17 cellular contexts compared by ENCODE assay signal in genomic region chr12:97640826-97641225, GRCh38.
DNase-seq lines count a peak whose midpoint lies in the region; TF ChIP-seq lines count a peak whose summit lies in the region.
"Had no signal": no experiment of that assay in that cellular context is flagged by ENCODE, and none has a peak within 500 bp of the region (broad histone marks: within the 10 kb centered on the region; RNA-seq: fewer than 3 reads in every experiment).

No MANE protein-coding gene starts in this region.

- TF ChIP-seq CTCF in fibroblast of mammary gland (conservative IDR thresholded peaks at IDR 0.05; ENCODE audit: control insufficient read depth, insufficient read depth, low read depth, low read length), result no peak
- no peak for TF ChIP-seq CTCF in nephron progenitor cell (IDR thresholded peaks at IDR 0.05)

- H4K8ac ChIP-seq in mesenchymal stem cell (ENCODE audit: low read length), result no peak overlapping the region

- no peak overlapping the region for H2BK12ac ChIP-seq in mesenchymal stem cell (ENCODE audit: low read length in 2 of 2)

- H3K36me3 Mint-ChIP-seq in nephron progenitor cell (ENCODE audit: low read depth), result no peaks in the 10 kb centered on the region
- H3K36me3 Mint-ChIP-seq: CD8-positive, alpha-beta T cell had no signal

- H3K4ac ChIP-seq in mesenchymal stem cell (ENCODE audit: low read depth in 1 of 2, low read length in 2 of 2), result no peak overlapping the region

- H3K4me1 ChIP-seq in mesenchymal stem cell (ENCODE audit: control insufficient read depth, insufficient read depth, low read depth, low read length), result peaks cover 2% of the 10 kb centered on the region
- H3K4me1 ChIP-seq in effector memory CD4-positive, alpha-beta T cell (ENCODE audit: control insufficient read depth, insufficient read depth, low read length, poor library complexity, severe bottlenecking), result no peaks in the 10 kb centered on the region
- H3K4me1 ChIP-seq: BLaER1 treated with 17β-estradiol and CSF1 and Interleukin-3, amounts not matched to agents 10 nM and 100 nM had no signal

- H3K27ac ChIP-seq in mesenchymal stem cell (ENCODE audit: low read length, poor library complexity, severe bottlenecking), result no peak overlapping the region
- H3K27ac ChIP-seq in effector memory CD4-positive, alpha-beta T cell (ENCODE audit: insufficient read depth, low read length, poor library complexity, severe bottlenecking), result no peak overlapping the region
- H3K27ac ChIP-seq: BLaER1 treated with 17β-estradiol and CSF1 and Interleukin-3, amounts not matched to agents 10 nM and 100 nM; GM23248 had no signal

- H3K27me3 ChIP-seq in mesenchymal stem cell (ENCODE audit: control insufficient read depth in 1 of 2, insufficient read depth in 1 of 2, low read length in 2 of 2), result no peaks in the 10 kb centered on the region
- H3K27me3 ChIP-seq in effector memory CD4-positive, alpha-beta T cell (replicated peaks; ENCODE audit: control insufficient read depth, insufficient read depth, low read length, poor library complexity, severe bottlenecking), result no peaks in the 10 kb centered on the region
- H3K27me3 ChIP-seq: BLaER1 treated with 17β-estradiol and CSF1 and Interleukin-3, amounts not matched to agents 10 nM and 100 nM had no signal

- no peak overlapping the region for H3K27ac Mint-ChIP-seq in nephron progenitor cell
- H3K27ac Mint-ChIP-seq: B cell; CD8-positive, alpha-beta T cell had no signal

- no peak overlapping the region for H2BK120ac ChIP-seq in mesenchymal stem cell (ENCODE audit: low read depth, low read length)

- H3K18ac ChIP-seq in mesenchymal stem cell (ENCODE audit: low read depth in 1 of 2, low read length in 2 of 2), result no peak overlapping the region

- no peaks in the 10 kb centered on the region for H3K9me3 Mint-ChIP-seq in nephron progenitor cell
- H3K9me3 Mint-ChIP-seq: CD8-positive, alpha-beta T cell had no signal

- no peak overlapping the region for H2AFZ ChIP-seq in mesenchymal stem cell (ENCODE audit: low read depth, low read length)
- H2AFZ ChIP-seq: GM23248 had no signal

- no peak overlapping the region for H2BK5ac ChIP-seq in mesenchymal stem cell (ENCODE audit: low read depth, low read length, poor library complexity, severe bottlenecking)

- peaks cover 78% of the 10 kb centered on the region for H3K4me1 Mint-ChIP-seq in nephron progenitor cell
- H3K4me1 Mint-ChIP-seq: B cell had no signal

- H2BK15ac ChIP-seq in mesenchymal stem cell (ENCODE audit: low read depth, poor library complexity, severe bottlenecking), result no peak overlapping the region

- H3K14ac ChIP-seq in mesenchymal stem cell (ENCODE audit: low read length in 2 of 2), result no peak overlapping the region

- no peak overlapping the region for H3K4me2 ChIP-seq in mesenchymal stem cell (ENCODE audit: low read length, poor library complexity, severe bottlenecking)
- H3K4me2 ChIP-seq: BLaER1 treated with 17β-estradiol and CSF1 and Interleukin-3, amounts not matched to agents 10 nM and 100 nM had no signal

- H3K79me1 ChIP-seq in mesenchymal stem cell (replicated peaks; ENCODE audit: low read length, poor library complexity, severe bottlenecking), result no peaks in the 10 kb centered on the region

- no peak overlapping the region for H4K91ac ChIP-seq in mesenchymal stem cell (ENCODE audit: low read length)

- H3K9ac ChIP-seq in mesenchymal stem cell (ENCODE audit: low read length), result no peak overlapping the region
- H3K9ac ChIP-seq: BLaER1 treated with 17β-estradiol and CSF1 and Interleukin-3, amounts not matched to agents 10 nM and 100 nM; GM23248 had no signal

- H3K4me3 ChIP-seq in fibroblast of mammary gland (ENCODE audit: control insufficient read depth, low read depth, low read length), result no peak overlapping the region
- H3K4me3 ChIP-seq in mesenchymal stem cell (ENCODE audit: insufficient read depth in 1 of 2, low read depth in 1 of 2, low read length in 2 of 2), result no peak overlapping the region
- no peak overlapping the region for H3K4me3 ChIP-seq in effector memory CD4-positive, alpha-beta T cell (ENCODE audit: insufficient read depth, low read depth, low read length, poor library complexity, severe bottlenecking)
- H3K4me3 ChIP-seq: BLaER1 treated with 17β-estradiol and CSF1 and Interleukin-3, amounts not matched to agents 10 nM and 100 nM; GM23248; HAP-1 had no signal

- no peak overlapping the region for H3K23ac ChIP-seq in mesenchymal stem cell (ENCODE audit: low read length in 2 of 2)

- H3K36me3 ChIP-seq in mesenchymal stem cell (ENCODE audit: control insufficient read depth in 1 of 2, insufficient read depth in 2 of 2, low read depth in 1 of 2, low read length in 2 of 2), result no peaks in the 10 kb centered on the region
- H3K36me3 ChIP-seq in effector memory CD4-positive, alpha-beta T cell (ENCODE audit: control insufficient read depth, insufficient read depth, low read length), result no peaks in the 10 kb centered on the region
- H3K36me3 ChIP-seq: BLaER1 treated with 17β-estradiol and CSF1 and Interleukin-3, amounts not matched to agents 10 nM and 100 nM; HAP-1 had no signal

- H3K9me3 ChIP-seq in mesenchymal stem cell (ENCODE audit: control insufficient read depth, low read length), result peaks cover 2% of the 10 kb centered on the region
- H3K9me3 ChIP-seq in effector memory CD4-positive, alpha-beta T cell (ENCODE audit: control insufficient read depth, low read length), result no peaks in the 10 kb centered on the region
- H3K9me3 ChIP-seq: BLaER1 treated with 17β-estradiol and CSF1 and Interleukin-3, amounts not matched to agents 10 nM and 100 nM; HAP-1 had no signal

- no peaks in the 10 kb centered on the region for H3K27me3 Mint-ChIP-seq in nephron progenitor cell (ENCODE audit: low read depth, poor library complexity)
- H3K27me3 Mint-ChIP-seq: B cell had no signal

- no peak overlapping the region for H3K4me3 Mint-ChIP-seq in nephron progenitor cell
- H3K4me3 Mint-ChIP-seq: B cell; CD8-positive, alpha-beta T cell had no signal

- 74% methylated on average over 6 of the region's 6 CpGs for WGBS in mesenchymal stem cell

- DNase-seq in A172 (ENCODE audit: low spot score), result peak; percentile 9
- DNase-seq in HT1080 (ENCODE audit: low read depth), result peak; percentile 11
- DNase-seq in fibroblast of mammary gland (ENCODE audit: low read depth), result peak; percentile 4
- DNase-seq in mesenchymal stem cell, result peak; percentile 10
- no peak for DNase-seq in effector memory CD4-positive, alpha-beta T cell
- no peak for DNase-seq in midbrain (lab: John Stamatoyannopoulos, UW)
- DNase-seq in nephron progenitor cell, result no peak
- no peak for DNase-seq in DMS153 treated with DMSO at 0.1 percent for 48 hours (lab: John Stamatoyannopoulos, UW; ENCODE audit: unreplicated experiment)
- DNase-seq: 8988T; CD8-positive, alpha-beta T cell; DMS 273 treated with DMSO at 0.1 percent for 48 hours; GDM1; GM23248; IMR-90 had no signal

- peak overlapping the region; percentile 29 for H2AK5ac ChIP-seq in mesenchymal stem cell (ENCODE audit: low read length, severe bottlenecking)

Comparison
In these comparisons a context has a peak if more than half of its experiments do, and no peak if none do; other contexts are left out.
1. DNase-seq: peak in A172 (single experiment), HT1080 (single experiment), fibroblast of mammary gland (single experiment) and mesenchymal stem cell (single experiment); none in effector memory CD4-positive, alpha-beta T cell (0 of 3), midbrain (single experiment), nephron progenitor cell (single experiment) and DMS153 treated with DMSO at 0.1 percent for 48 hours (single experiment).